Comparison of ENCODE assay signal across 1 cellular context in genomic region chr1:147539122-147539575, GRCh38.
TF ChIP-seq lines count a peak whose summit lies in the region.

No MANE protein-coding gene starts in this region.

TF ChIP-seq in K562, 482 proteins besides CTCF, POLR2A, EP300 and RAD21 (continues in another document):
- TF ChIP-seq, protein P1, sequence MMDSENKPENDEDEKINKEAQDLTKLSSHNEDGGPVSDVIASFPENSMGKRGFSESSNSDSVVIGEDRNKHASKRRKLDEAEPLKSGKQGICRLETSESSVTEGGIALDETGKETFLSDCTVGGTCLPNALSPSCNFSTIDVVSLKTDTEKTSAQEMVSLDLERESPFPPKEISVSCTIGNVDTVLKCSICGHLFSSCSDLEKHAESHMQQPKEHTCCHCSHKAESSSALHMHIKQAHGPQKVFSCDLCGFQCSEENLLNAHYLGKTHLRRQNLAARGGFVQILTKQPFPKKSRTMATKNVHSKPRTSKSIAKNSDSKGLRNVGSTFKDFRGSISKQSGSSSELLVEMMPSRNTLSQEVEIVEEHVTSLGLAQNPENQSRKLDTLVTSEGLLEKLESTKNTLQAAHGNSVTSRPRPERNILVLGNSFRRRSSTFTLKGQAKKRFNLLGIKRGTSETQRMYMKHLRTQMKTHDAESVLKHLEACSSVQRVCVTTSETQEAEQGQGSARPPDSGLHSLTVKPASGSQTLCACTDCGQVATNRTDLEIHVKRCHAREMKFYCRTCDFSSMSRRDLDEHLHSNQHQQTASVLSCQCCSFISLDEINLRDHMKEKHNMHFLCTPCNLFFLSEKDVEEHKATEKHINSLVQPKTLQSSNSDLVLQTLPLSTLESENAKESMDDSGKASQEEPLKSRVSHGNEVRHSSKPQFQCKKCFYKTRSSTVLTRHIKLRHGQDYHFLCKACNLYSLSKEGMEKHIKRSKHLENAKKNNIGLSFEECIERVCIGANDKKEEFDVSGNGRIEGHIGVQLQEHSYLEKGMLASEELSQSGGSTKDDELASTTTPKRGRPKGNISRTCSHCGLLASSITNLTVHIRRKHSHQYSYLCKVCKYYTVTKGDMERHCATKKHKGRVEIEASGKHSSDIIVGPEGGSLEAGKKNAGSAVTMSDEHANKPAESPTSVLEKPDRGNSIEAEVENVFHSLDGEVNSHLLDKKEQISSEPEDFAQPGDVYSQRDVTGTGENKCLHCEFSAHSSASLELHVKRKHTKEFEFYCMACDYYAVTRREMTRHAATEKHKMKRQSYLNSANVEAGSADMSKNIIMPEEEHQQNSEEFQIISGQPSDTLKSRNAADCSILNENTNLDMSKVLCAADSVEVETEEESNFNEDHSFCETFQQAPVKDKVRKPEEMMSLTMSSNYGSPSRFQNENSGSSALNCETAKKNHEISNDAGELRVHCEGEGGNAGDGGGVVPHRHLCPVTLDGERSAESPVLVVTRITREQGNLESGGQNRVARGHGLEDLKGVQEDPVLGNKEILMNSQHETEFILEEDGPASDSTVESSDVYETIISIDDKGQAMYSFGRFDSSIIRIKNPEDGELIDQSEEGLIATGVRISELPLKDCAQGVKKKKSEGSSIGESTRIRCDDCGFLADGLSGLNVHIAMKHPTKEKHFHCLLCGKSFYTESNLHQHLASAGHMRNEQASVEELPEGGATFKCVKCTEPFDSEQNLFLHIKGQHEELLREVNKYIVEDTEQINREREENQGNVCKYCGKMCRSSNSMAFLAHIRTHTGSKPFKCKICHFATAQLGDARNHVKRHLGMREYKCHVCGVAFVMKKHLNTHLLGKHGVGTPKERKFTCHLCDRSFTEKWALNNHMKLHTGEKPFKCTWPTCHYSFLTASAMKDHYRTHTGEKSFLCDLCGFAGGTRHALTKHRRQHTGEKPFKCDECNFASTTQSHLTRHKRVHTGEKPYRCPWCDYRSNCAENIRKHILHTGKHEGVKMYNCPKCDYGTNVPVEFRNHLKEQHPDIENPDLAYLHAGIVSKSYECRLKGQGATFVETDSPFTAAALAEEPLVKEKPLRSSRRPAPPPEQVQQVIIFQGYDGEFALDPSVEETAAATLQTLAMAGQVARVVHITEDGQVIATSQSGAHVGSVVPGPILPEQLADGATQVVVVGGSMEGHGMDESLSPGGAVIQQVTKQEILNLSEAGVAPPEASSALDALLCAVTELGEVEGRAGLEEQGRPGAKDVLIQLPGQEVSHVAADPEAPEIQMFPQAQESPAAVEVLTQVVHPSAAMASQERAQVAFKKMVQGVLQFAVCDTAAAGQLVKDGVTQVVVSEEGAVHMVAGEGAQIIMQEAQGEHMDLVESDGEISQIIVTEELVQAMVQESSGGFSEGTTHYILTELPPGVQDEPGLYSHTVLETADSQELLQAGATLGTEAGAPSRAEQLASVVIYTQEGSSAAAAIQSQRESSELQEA (IDR thresholded peaks at IDR 0.05; ENCODE audit: low read depth): no peak
- TF ChIP-seq TFE3 (CRISPR knock-in tag; IDR thresholded peaks at IDR 0.05) (no peak), NFYB (IDR thresholded peaks at IDR 0.05; ENCODE audit: extremely low read depth, insufficient read length) (no peak), DMBX1 (CRISPR knock-in tag; IDR thresholded peaks at IDR 0.05; ENCODE audit: borderline replicate concordance) (no peak), ZBTB2 (IDR thresholded peaks at IDR 0.05) (no peak), CREB1 (IDR thresholded peaks at IDR 0.05) (no peak), CREB1 (CRISPR knock-in tag; IDR thresholded peaks at IDR 0.05) (no peak), KHSRP (IDR thresholded peaks at IDR 0.05) (no peak), SMARCE1 (IDR thresholded peaks at IDR 0.05) (peak; percentile 58; the same call in 1 of the 2 replicates), JUND (IDR thresholded peaks at IDR 0.05; ENCODE audit: borderline replicate concordance, low read depth, low read length) (peak; percentile 78), JUND (tag; IDR thresholded peaks at IDR 0.05; ENCODE audit: borderline replicate concordance, low read depth, low read length) (peak; percentile 76), NCOA2 (IDR thresholded peaks at IDR 0.05; ENCODE audit: partially characterized antibody in 2 of 2) (no peak), ELF4 (CRISPR knock-in tag; IDR thresholded peaks at IDR 0.05) (no peak), ZNF445 (CRISPR knock-in tag; IDR thresholded peaks at IDR 0.05; ENCODE audit: low read depth) (no peak), CHD4 (IDR thresholded peaks at IDR 0.05; ENCODE audit: insufficient read depth, insufficient replicate concordance, low read depth, low read length, poor library complexity, severe bottlenecking) (peak; percentile 50), MTA1 (IDR thresholded peaks at IDR 0.05; ENCODE audit: borderline replicate concordance) (no peak), PTBP1 (IDR thresholded peaks at IDR 0.05; ENCODE audit: low read depth, low read length) (0 out of 2 replicates have a peak, but pooled peaks have one; percentile 59), ADNP (tag; IDR thresholded peaks at IDR 0.05) (peak; percentile 69; the same call in 1 of the 2 replicates), RBM25 (IDR thresholded peaks at IDR 0.05; ENCODE audit: low read depth, low read length, severe bottlenecking) (peak; percentile 97), ZBTB11 (CRISPR knock-in tag; IDR thresholded peaks at IDR 0.05) (no peak), TRIM24 (IDR thresholded peaks at IDR 0.05) (0 out of 4 replicates have a peak, but pooled peaks of 1 of the 2 experiments have one; percentile 34), ATF2 (CRISPR knock-in tag; IDR thresholded peaks at IDR 0.05) (no peak), GABPA (tag; conservative IDR thresholded peaks at IDR 0.05; ENCODE audit: low read depth) (no peak), CHD7 (IDR thresholded peaks at IDR 0.05; ENCODE audit: low read depth, low read length) (no peak)
